1 cellular context compared by ENCODE assay signal in genomic region chr17:78142113-78142861, GRCh38.
A peak's percentile ranks its signal among the peaks of the same experiment; 100 is the strongest.
TF ChIP-seq lines count a peak whose summit lies in the region.

No MANE protein-coding gene starts in this region.

TF ChIP-seq in K562, 482 proteins besides CTCF, POLR2A, EP300 and RAD21 (continues in another document):
- TF ChIP-seq TEAD1 (CRISPR knock-in tag; IDR thresholded peaks at IDR 0.05) (no peak), TFAP4 (CRISPR knock-in tag; IDR thresholded peaks at IDR 0.05; ENCODE audit: borderline replicate concordance) (peak; percentile 61; the same call in 1 of the 2 replicates), FOSL1 (tag; conservative IDR thresholded peaks at IDR 0.05) (peak; percentile 50; the same call in 1 of the 2 replicates), ZNF609 (CRISPR knock-in tag; IDR thresholded peaks at IDR 0.05; ENCODE audit: borderline replicate concordance) (no peak), TRIM28 (IDR thresholded peaks at IDR 0.05) (no peak), SMARCE1 (IDR thresholded peaks at IDR 0.05) (no peak), CTCFL (IDR thresholded peaks at IDR 0.05; ENCODE audit: borderline replicate concordance, insufficient read depth, low read depth, low read length, poor library complexity, severe bottlenecking) (no peak), ATF1 (CRISPR knock-in tag; IDR thresholded peaks at IDR 0.05) (no peak), ATF1 (tag; IDR thresholded peaks at IDR 0.05) (no peak), CTBP1 (IDR thresholded peaks at IDR 0.05; ENCODE audit: borderline replicate concordance) (0 out of 2 replicates have a peak, but pooled peaks have one; percentile 57), SRSF7 (optimal IDR thresholded peaks at IDR 0.05; ENCODE audit: low read depth, low read length) (no peak), CREB1 (IDR thresholded peaks at IDR 0.05) (no peak), CREB1 (CRISPR knock-in tag; IDR thresholded peaks at IDR 0.05) (peak; percentile 4; the same call in 1 of the 2 replicates), YY1 (IDR thresholded peaks at IDR 0.05; ENCODE audit: borderline replicate concordance in 1 of 3, control insufficient read depth in 1 of 3, extremely low read depth in 1 of 3, insufficient read depth in 3 of 3, insufficient read length in 1 of 3, insufficient replicate concordance in 2 of 3, low read depth in 1 of 3, low read length in 2 of 3) (no peak), ESRRB (CRISPR knock-in tag; IDR thresholded peaks at IDR 0.05; ENCODE audit: borderline replicate concordance) (no peak), ZBTB5 (IDR thresholded peaks at IDR 0.05) (no peak), ZNF165 (CRISPR knock-in tag; IDR thresholded peaks at IDR 0.05; ENCODE audit: borderline replicate concordance) (no peak), CBFA2T2 (conservative IDR thresholded peaks at IDR 0.05) (peak; percentile 19; the same call in 1 of the 2 replicates), SNAPC5 (CRISPR knock-in tag; IDR thresholded peaks at IDR 0.05) (no peak), HLTF (IDR thresholded peaks at IDR 0.05) (no peak), ZNF280A (IDR thresholded peaks at IDR 0.05; ENCODE audit: low read depth, partially characterized antibody) (no peak), ZFX (CRISPR knock-in tag; IDR thresholded peaks at IDR 0.05) (peak; percentile 7; the same call in 1 of the 2 replicates), KLF10 (CRISPR knock-in tag; IDR thresholded peaks at IDR 0.05) (no peak), SIX5 (IDR thresholded peaks at IDR 0.05; ENCODE audit: borderline replicate concordance in 1 of 2, insufficient read depth in 1 of 2, low read depth in 1 of 2, low read length in 2 of 2) (no peak), CHD1 (IDR thresholded peaks at IDR 0.05; ENCODE audit: low read length) (no peak), FOXA1 (IDR thresholded peaks at IDR 0.05; ENCODE audit: borderline replicate concordance) (no peak), SAP30 (IDR thresholded peaks at IDR 0.05; ENCODE audit: borderline replicate concordance, insufficient read depth, low read depth, low read length, poor library complexity, severe bottlenecking) (no peak), KHSRP (IDR thresholded peaks at IDR 0.05) (no peak), KDM1A (IDR thresholded peaks at IDR 0.05) (0 out of 4 replicates have a peak, but pooled peaks of 1 of the 2 experiments have one; percentile 26), MTA2 (IDR thresholded peaks at IDR 0.05; ENCODE audit: low read depth) (no peak), PKNOX1 (IDR thresholded peaks at IDR 0.05) (no peak), HDGF (IDR thresholded peaks at IDR 0.05) (no peak), CAMTA2 (CRISPR knock-in tag; conservative IDR thresholded peaks at IDR 0.05) (no peak), NFRKB (IDR thresholded peaks at IDR 0.05; ENCODE audit: low read depth) (no peak), ZNF780A (CRISPR knock-in tag; IDR thresholded peaks at IDR 0.05) (no peak), JUN (IDR thresholded peaks at IDR 0.05; ENCODE audit: borderline replicate concordance, low read depth, low read length) (0 out of 2 replicates have a peak, but pooled peaks have one; percentile 47), JUN (CRISPR knock-in tag; IDR thresholded peaks at IDR 0.05; ENCODE audit: borderline replicate concordance) (no peak), ELK3 (CRISPR knock-in tag; IDR thresholded peaks at IDR 0.05) (no peak), PHB2 (IDR thresholded peaks at IDR 0.05; ENCODE audit: low read depth) (no peak), NR2F6 (CRISPR knock-in tag; IDR thresholded peaks at IDR 0.05) (no peak), ZNF431 (CRISPR knock-in tag; IDR thresholded peaks at IDR 0.05) (no peak), TCFL5 (CRISPR knock-in tag; conservative IDR thresholded peaks at IDR 0.05) (no peak), ZNF507 (tag; conservative IDR thresholded peaks at IDR 0.05) (no peak), LEF1 (IDR thresholded peaks at IDR 0.05) (no peak), ZNF77 (CRISPR knock-in tag; IDR thresholded peaks at IDR 0.05) (no peak), ZC3H11A (IDR thresholded peaks at IDR 0.05; ENCODE audit: low read depth, low read length) (no peak), ATF3 (IDR thresholded peaks at IDR 0.05) (peak; percentile 65), ATF3 (CRISPR knock-in tag; conservative IDR thresholded peaks at IDR 0.05) (no peak), THRB (CRISPR knock-in tag; conservative IDR thresholded peaks at IDR 0.05) (no peak)
